In genomic region chr11:12485328-12485727, GRCh38 we compare ENCODE assay signal across 15 cellular contexts.
A peak's percentile ranks its signal among the peaks of the same experiment; 100 is the strongest.
DNase-seq lines count a peak whose midpoint lies in the region; ATAC-seq and TF ChIP-seq lines count a peak whose summit lies in the region.
"Had no signal": no experiment of that assay in that cellular context is flagged by ENCODE, and none has a peak within 500 bp of the region (broad histone marks: within the 10 kb centered on the region; RNA-seq: fewer than 3 reads in every experiment).

No MANE protein-coding gene starts in this region.

- H3K36me3 Mint-ChIP-seq in endothelial cell (ENCODE audit: low read depth, unreplicated experiment) (peaks cover 18% of the 10 kb centered on the region), neural crest cell (ENCODE audit: low read depth) (peaks cover 28% of the 10 kb centered on the region)

- no peak for DNase-seq in NB4 (ENCODE audit: low read depth)
- DNase-seq in endothelial cell (ENCODE audit: low spot score), result no peak
- no peak for DNase-seq in neural crest cell (ENCODE audit: low read depth, low spot score)
- DNase-seq in activated CD8-positive, alpha-beta memory T cell treated with anti-CD3 and anti-CD28 coated beads for 24 hours, result no peak
- DNase-seq: activated CD8-positive, alpha-beta memory T cell treated with anti-CD3 and anti-CD28 coated beads, Interleukin-2, amount 50 U/mL, for 4 hours; amniotic stem cell; foreskin melanocyte; left ventricle myocardium superior; posterior cingulate gyrus; thyroid gland had no signal

- no peak overlapping the region for H3K27ac ChIP-seq in C4-2B
- H3K27ac ChIP-seq: thyroid gland had no signal

- H3K4me3 Mint-ChIP-seq in endothelial cell (ENCODE audit: unreplicated experiment) (no peak overlapping the region), neural crest cell (no peak overlapping the region)
- H3K4me3 Mint-ChIP-seq: IgD-negative memory B cell had no signal

- ATAC-seq in GM21367 (IDR thresholded peaks at IDR 0.05; ENCODE audit: unreplicated experiment) (no peak), GM19452 (IDR thresholded peaks at IDR 0.05; ENCODE audit: unreplicated experiment) (no peak), GM19455 (IDR thresholded peaks at IDR 0.05; ENCODE audit: unreplicated experiment) (no peak)
- ATAC-seq: left ventricle myocardium superior had no signal

- H3K4me3 ChIP-seq in NB4 (ENCODE audit: low read depth, low read length), result no peak overlapping the region
- H3K4me3 ChIP-seq: thyroid gland had no signal

- H3K27me3 Mint-ChIP-seq in endothelial cell (ENCODE audit: unreplicated experiment) (peaks cover 1% of the 10 kb centered on the region), neural crest cell (ENCODE audit: low read depth) (no peaks in the 10 kb centered on the region)

- H3K4me1 Mint-ChIP-seq in endothelial cell (ENCODE audit: unreplicated experiment), result no peaks in the 10 kb centered on the region
- H3K4me1 Mint-ChIP-seq in neural crest cell, result no peaks in the 10 kb centered on the region
- H3K4me1 Mint-ChIP-seq: IgD-negative memory B cell had no signal

- peak; percentile 72 for TF ChIP-seq CTCF in C4-2B (conservative IDR thresholded peaks at IDR 0.05)
- TF ChIP-seq CTCF in NB4 (IDR thresholded peaks at IDR 0.05; ENCODE audit: low read depth, low read length), result peak; percentile 20
- peak; percentile 45 for TF ChIP-seq CTCF in endothelial cell (IDR thresholded peaks at IDR 0.05; ENCODE audit: unreplicated experiment)
- peak; percentile 49 for TF ChIP-seq CTCF in neural crest cell (conservative IDR thresholded peaks at IDR 0.05)

- H3K27ac Mint-ChIP-seq in endothelial cell (ENCODE audit: unreplicated experiment), result no peak overlapping the region
- no peak overlapping the region for H3K27ac Mint-ChIP-seq in neural crest cell (ENCODE audit: unreplicated experiment)
- H3K27ac Mint-ChIP-seq: IgD-negative memory B cell had no signal

- TF ChIP-seq POLR2A in NB4 (IDR thresholded peaks at IDR 0.05; ENCODE audit: extremely low read depth, insufficient read length), result no peak

- H3K9me3 Mint-ChIP-seq in endothelial cell (ENCODE audit: unreplicated experiment) (no peaks in the 10 kb centered on the region), neural crest cell (peaks cover 12% of the 10 kb centered on the region)

Comparison
In these comparisons a context has a peak if more than half of its experiments do, and no peak if none do; other contexts are left out.
1. CTCF ChIP-seq: peak in every context shown above with its lines; median percentile 72 in C4-2B; 49 in neural crest cell; 45 in endothelial cell; 20 in NB4.